ENCODE assay signal across 20 cellular contexts in the genomic region with DNA sequence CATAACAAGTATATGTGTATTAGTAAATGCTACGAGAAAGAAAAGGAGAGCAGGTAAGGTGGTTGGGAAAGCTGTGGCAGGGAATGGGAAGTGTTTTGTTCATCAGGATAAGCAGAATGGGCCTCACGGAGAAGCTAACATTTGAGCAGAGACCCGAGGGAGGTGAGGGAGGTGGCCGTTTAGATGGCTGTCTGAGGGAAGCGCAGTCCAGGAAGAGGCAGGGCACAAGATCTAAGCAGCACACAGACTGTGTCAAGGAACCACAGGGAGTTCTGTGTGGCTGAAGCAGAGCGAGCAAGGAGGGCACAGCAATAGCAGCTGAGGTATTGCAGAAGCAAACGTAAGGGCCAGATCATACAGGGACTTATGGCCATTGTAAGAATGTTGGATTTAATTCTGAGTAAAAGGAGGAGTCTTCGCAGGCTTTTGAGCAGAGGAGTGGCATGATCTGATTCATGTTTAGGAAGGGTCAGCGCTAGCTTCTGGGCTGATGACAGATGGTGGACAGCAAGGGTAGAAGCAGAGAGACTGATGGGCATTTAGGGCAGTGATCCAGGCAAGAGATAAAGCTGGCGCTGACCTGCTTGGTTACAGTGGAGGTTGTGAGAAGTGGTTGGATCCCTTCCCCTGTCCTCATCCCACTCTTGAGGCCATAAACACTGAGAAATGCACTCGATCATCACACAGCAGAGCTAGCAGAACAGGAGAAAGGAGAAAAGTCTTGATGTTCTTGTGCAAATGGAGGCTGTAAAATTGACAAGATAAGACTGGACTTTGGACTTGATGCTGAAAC.
A peak's percentile ranks its signal among the peaks of the same experiment; 100 is the strongest.
DNase-seq lines count a peak whose midpoint lies in the region; ATAC-seq, FAIRE-seq and TF ChIP-seq lines count a peak whose summit lies in the region.
"Had no signal": no experiment of that assay in that cellular context is flagged by ENCODE, and none has a peak within 500 bp of the region (broad histone marks: within the 10 kb centered on the region; RNA-seq: fewer than 3 reads in every experiment).

No MANE protein-coding gene starts in this region.

- no peak overlapping the region for H3K23ac ChIP-seq in H1 (ENCODE audit: insufficient read length)

- no peak for TF ChIP-seq RAD21 in H1 (IDR thresholded peaks at IDR 0.05 in 1 of 2, conservative IDR thresholded peaks at IDR 0.05 in 1 of 2; ENCODE audit: low read depth in 2 of 2, low read length in 2 of 2)

- H2BK120ac ChIP-seq in H1 (replicated peaks; ENCODE audit: low read depth, low read length), result peak overlapping the region; percentile 76

- no peak overlapping the region for H2AK5ac ChIP-seq in H1 (ENCODE audit: low read depth, low read length)

- no peak for FAIRE-seq in H1 (lab: Jason Lieb, UNC)
- FAIRE-seq: D721Med, GM12891, H54 had no signal

- no peaks in the 10 kb centered on the region for H4K20me1 ChIP-seq in H1 (replicated peaks in 1 of 2; ENCODE audit: control insufficient read depth in 1 of 2, insufficient read depth in 2 of 2, low read length in 2 of 2)

- TF ChIP-seq CTCF in H1 (IDR thresholded peaks at IDR 0.05; ENCODE audit: control extremely low read depth in 1 of 3, insufficient read depth in 1 of 3, low read depth in 1 of 3, low read length in 3 of 3), result no peak

- peak overlapping the region; percentile 74; the same call in 1 of the 2 replicates for H2BK20ac ChIP-seq in H1 (ENCODE audit: low read length)

- H3K4me2 ChIP-seq in H1 (ENCODE audit: insufficient read depth in 1 of 2, low read depth in 2 of 2, low read length in 2 of 2), result peak overlapping the region; percentile 45 to 61; a peak in 3 of 4 replicates

- H3K27ac ChIP-seq in H1 (ENCODE audit: low read depth, low read length), result no peak overlapping the region
- H3K27ac ChIP-seq in mesodermal cell (ENCODE audit: low read depth, low read length, severe bottlenecking), result peak overlapping the region; percentile 1
- H3K27ac ChIP-seq: RWPE1, SJSA1 had no signal

- H2AFZ ChIP-seq in H1 (ENCODE audit: low read length), result peak overlapping the region; percentile 42; the same call in 1 of the 2 replicates

- DNase-seq in ELF-1 (ENCODE audit: low read depth, low spot score), result peak; percentile 45
- peak; percentile 67 for DNase-seq in NCI-H146 (lab: John Stamatoyannopoulos, UW)
- DNase-seq in H1 (ENCODE audit: low read depth in 1 of 2, low spot score in 2 of 2), result no peak
- DNase-seq in D341Med (ENCODE audit: low spot score), result no peak
- DNase-seq in kidney tubule cell (ENCODE audit: low spot score), result no peak
- DNase-seq: 8988T; CD8-positive, alpha-beta T cell; DMS79 treated with DMSO at 0.1 percent for 48 hours; GF-D8; NCI-H1105 treated with DMSO at 0.1 percent for 48 hours; NCI-H187 treated with DMSO at 0.1 percent for 48 hours; NCI-H526 treated with DMSO at 0.1 percent for 48 hours had no signal

- no peak for TF ChIP-seq EP300 in H1 (IDR thresholded peaks at IDR 0.05; ENCODE audit: borderline replicate concordance in 1 of 2, low read depth in 2 of 2, low read length in 2 of 2)

- no peaks in the 10 kb centered on the region for H3K27me3 ChIP-seq in H1 (replicated peaks in 1 of 4; ENCODE audit: control insufficient read depth in 3 of 4, extremely low read depth in 1 of 4, insufficient read depth in 3 of 4, low read length in 3 of 4)
- H3K27me3 ChIP-seq: SJSA1 had no signal

- no peak overlapping the region for H3K56ac ChIP-seq in H1 (replicated peaks; ENCODE audit: insufficient read length, low read depth, low read length)

- peaks cover 0 to 14% (median 6%) of the 10 kb centered on the region in 4 experiments; a peak in 4 of 7 replicates for H3K4me1 ChIP-seq in H1 (replicated peaks in 1 of 4; ENCODE audit: control insufficient read depth in 3 of 4, insufficient read depth in 4 of 4, low read length in 3 of 4)
- H3K4me1 ChIP-seq in mesodermal cell (ENCODE audit: control insufficient read depth, insufficient read depth, low read length, poor library complexity, severe bottlenecking), result no peaks in the 10 kb centered on the region
- H3K4me1 ChIP-seq: SJSA1 had no signal

- peaks cover 5% of the 10 kb centered on the region in 2 experiments; a peak in 1 of 4 replicates for H3K9me3 ChIP-seq in H1 (ENCODE audit: insufficient read depth in 2 of 2, low read depth in 1 of 2, low read length in 1 of 2)
- no peaks in the 10 kb centered on the region for H3K9me3 ChIP-seq in mesodermal cell (ENCODE audit: control insufficient read depth, low read length)
- H3K9me3 ChIP-seq: SJSA1 had no signal

- H3K4me3 ChIP-seq in H1 (ENCODE audit: extremely low read depth in 1 of 4, insufficient read depth in 2 of 4, low read depth in 3 of 4, low read length in 4 of 4) (peak overlapping the region in 1 of 4 experiments; percentile 46; a peak in 2 of 8 replicates), mesodermal cell (ENCODE audit: extremely low read depth, insufficient read depth, low read length, poor library complexity, severe bottlenecking) (no peak overlapping the region)
- H3K4me3 ChIP-seq: SJSA1 had no signal

- no peak overlapping the region for H3K4ac ChIP-seq in H1 (replicated peaks; ENCODE audit: insufficient read length, low read depth, low read length)

- no peaks in the 10 kb centered on the region for H3K79me1 ChIP-seq in H1 (ENCODE audit: low read depth, low read length)

- ATAC-seq in HG03571 (IDR thresholded peaks at IDR 0.05; ENCODE audit: unreplicated experiment) (no peak), GM19395 (IDR thresholded peaks at IDR 0.05; ENCODE audit: unreplicated experiment) (no peak)
- ATAC-seq: CD8-positive, alpha-beta T cell had no signal

- H4K5ac ChIP-seq in H1 (ENCODE audit: insufficient read length, low read depth, low read length), result peak overlapping the region; percentile 35

- H4K91ac ChIP-seq in H1 (replicated peaks; ENCODE audit: insufficient read length, low read length), result peak overlapping the region; percentile 69

- H3K36me3 ChIP-seq in H1 (ENCODE audit: control insufficient read depth in 2 of 4, insufficient read depth in 4 of 4, low read length in 3 of 4) (no peaks in the 10 kb centered on the region; a peak in 1 of 8 replicates), mesodermal cell (ENCODE audit: control insufficient read depth, insufficient read depth, low read length) (no peaks in the 10 kb centered on the region)
- H3K36me3 ChIP-seq: SJSA1 had no signal

- 0 out of 2 replicates have a peak overlapping the region, but pooled peaks have one; percentile 5 for H2BK15ac ChIP-seq in H1 (ENCODE audit: low read length)

- peak overlapping the region; percentile 22; the same call in 1 of the 2 replicates for H2BK12ac ChIP-seq in H1 (ENCODE audit: low read depth, low read length)

- no peak overlapping the region for H3K14ac ChIP-seq in H1 (ENCODE audit: insufficient read length)

- 64% methylated on average over 11 of the region's 11 CpGs; no CpG with 5 or more reads in 1 of the 2 experiments for WGBS in H1 (ENCODE audit: extremely low coverage in 1 of 2, insufficient coverage in 1 of 2, insufficient read length in 1 of 2, insufficient replicate concordance in 2 of 2, low coverage in 1 of 2, low lambda C conversion rate in 2 of 2, missing lambda C conversion rate in 1 of 2), 2 experiments
- 56 to 63% methylated on average over 7 to 10 of the region's 11 CpGs for WGBS in mesodermal cell (ENCODE audit: insufficient coverage in 2 of 2), 2 experiments

- H3K18ac ChIP-seq in H1 (ENCODE audit: extremely low read depth, low read length), result peak overlapping the region; percentile 78; the same call in 1 of the 2 replicates

- no peak for TF ChIP-seq POLR2A in H1 (IDR thresholded peaks at IDR 0.05; ENCODE audit: control extremely low read depth in 1 of 2, low read depth in 2 of 2, low read length in 2 of 2)

- H3K79me2 ChIP-seq in H1 (ENCODE audit: control insufficient read depth in 1 of 2, insufficient read depth in 2 of 2, low read length in 2 of 2), result no peaks in the 10 kb centered on the region

- CTCF ChIA-PET in H1 (lab: Charles Lee; ENCODE audit: partially characterized antibody), result no interaction called here

- no peaks in the 10 kb centered on the region for H3K23me2 ChIP-seq in H1 (ENCODE audit: low read depth, low read length)

- no peak overlapping the region for H4K8ac ChIP-seq in H1 (ENCODE audit: extremely low read depth, insufficient read depth, low read length)

- no peak overlapping the region for H3K9ac ChIP-seq in H1 (replicated peaks in 1 of 4; ENCODE audit: extremely low read depth in 1 of 4, low read depth in 3 of 4, low read length in 3 of 4)

- H2BK5ac ChIP-seq in H1 (ENCODE audit: low read depth, low read length), result peak overlapping the region; percentile 69; the same call in 1 of the 2 replicates

- POLR2A ChIA-PET in H1 (lab: Charles Lee; ENCODE audit: partially characterized antibody), result interaction anchor here (1.2 to 1.3 kb wide), 3 partner anchors 9 to 355 kb away, joined by 3 to 4 read pairs (median 4); no protein-coding TSS in a partner anchor

TF ChIP-seq in H1, 55 proteins besides CTCF, POLR2A, EP300 and RAD21:
- no peak for TF ChIP-seq MAFK (IDR thresholded peaks at IDR 0.05; ENCODE audit: low read depth, low read length)
- TF ChIP-seq SP2 (IDR thresholded peaks at IDR 0.05; ENCODE audit: low read length), result no peak

Comparison
In these comparisons a context has a peak if more than half of its experiments do, and no peak if none do; other contexts are left out.
1. DNase-seq: peak in ELF-1 (single experiment) and NCI-H146 (single experiment); none in H1 (0 of 2), D341Med (single experiment) and kidney tubule cell (single experiment).